20 cellular contexts compared by ENCODE assay signal in genomic region chr6:129183681-129184216, GRCh38.
DNase-seq lines count a peak whose midpoint lies in the region; ATAC-seq and TF ChIP-seq lines count a peak whose summit lies in the region.
"Had no signal": no experiment of that assay in that cellular context is flagged by ENCODE, and none has a peak within 500 bp of the region (broad histone marks: within the 10 kb centered on the region; RNA-seq: fewer than 3 reads in every experiment).

No MANE protein-coding gene starts in this region.

- H3K36me3 ChIP-seq in HCT116 (ENCODE audit: control insufficient read depth in 1 of 2, insufficient read depth in 2 of 2, low read length in 2 of 2), result no peaks in the 10 kb centered on the region
- H3K36me3 ChIP-seq in mucosa of descending colon (ENCODE audit: low read depth), result no peaks in the 10 kb centered on the region
- H3K36me3 ChIP-seq in colonic mucosa, result no peaks in the 10 kb centered on the region
- H3K36me3 ChIP-seq: MG63, SJCRH30, spleen had no signal

- peak overlapping the region; percentile 77 for H3K27ac ChIP-seq in HCT116 (ENCODE audit: low read depth, low read length)
- H3K27ac ChIP-seq in colonic mucosa, result no peak overlapping the region
- H3K27ac ChIP-seq: C4-2B, SJCRH30, spleen had no signal

- intact Hi-C loops in HCT116 (cut with micrococcal nuclease) (no loop called here), mucosa of descending colon (cut with DNase I, micrococcal nuclease) (no loop called here), head of caudate nucleus (cut with DNase I) (no loop called here), colonic mucosa (cut with DNase I) (no loop called here)

- ATAC-seq in HCT116, result peak; percentile 46
- peak; percentile 98 for ATAC-seq in mucosa of descending colon
- no peak for ATAC-seq in WTC11

- DNase-seq in HCT116 (ENCODE audit: low read depth, low spot score), result peak; percentile 56
- peak; percentile 43 for DNase-seq in MV-4-11 (lab: John Stamatoyannopoulos, UW)
- DNase-seq in cardiac fibroblast (ENCODE audit: low read depth in 2 of 2), result peak; percentile 36 to 64
- DNase-seq in mucosa of descending colon, result no peak
- DNase-seq in head of caudate nucleus, result no peak
- DNase-seq in WTC11 (ENCODE audit: low spot score), result no peak
- DNase-seq in NCI-H2227 treated with DMSO at 0.1 percent for 48 hours (lab: John Stamatoyannopoulos, UW), result no peak
- DNase-seq in colonic mucosa, result no peak
- DNase-seq: activated CD4-positive, alpha-beta T cell treated with anti-CD3 and anti-CD28 coated beads for 48 hours; activated naive CD4-positive, alpha-beta T cell treated with anti-CD3 and anti-CD28 coated beads, Interleukin-2, amount 50 U/mL, for 16 hours; activated T-cell treated with anti-CD3 and anti-CD28 coated beads for 4 hours; caudate nucleus; DND-41; heart left ventricle; kidney glomerular epithelial cell; MG63; SJCRH30; spleen had no signal

- H3K4me1 ChIP-seq in HCT116 (ENCODE audit: control insufficient read depth in 1 of 2, insufficient read depth in 2 of 2, low read length in 2 of 2) (peaks cover 44 to 63% of the 10 kb centered on the region in 2 experiments), mucosa of descending colon (ENCODE audit: low read depth) (no peaks in the 10 kb centered on the region), colonic mucosa (no peaks in the 10 kb centered on the region)
- H3K4me1 ChIP-seq: spleen had no signal

- no peaks in the 10 kb centered on the region for H3K9me2 ChIP-seq in HCT116 (ENCODE audit: insufficient read depth)

- H3K27me3 Mint-ChIP-seq in WTC11 (ENCODE audit: low read depth), result no peaks in the 10 kb centered on the region

- peak overlapping the region; percentile 94 for H2AFZ ChIP-seq in HCT116 (ENCODE audit: low read depth, low read length, poor library complexity, severe bottlenecking)

- RAD21 ChIA-PET in HCT116 (lab: Charles Lee; ENCODE audit: low non-redundant PET in 1 of 2, low total read pairs in 2 of 2, uncharacterized antibody in 2 of 2, unreplicated experiment in 2 of 2), result no interaction called here

- H3K27me3 ChIP-seq in HCT116 (ENCODE audit: insufficient read depth, low read length), result no peaks in the 10 kb centered on the region
- no peaks in the 10 kb centered on the region for H3K27me3 ChIP-seq in colonic mucosa
- H3K27me3 ChIP-seq: heart left ventricle, MG63, SJCRH30, spleen had no signal

- no peak for TF ChIP-seq CTCF in HCT116 (IDR thresholded peaks at IDR 0.05 in 2 of 3, conservative IDR thresholded peaks at IDR 0.05 in 1 of 3; ENCODE audit: borderline replicate concordance in 1 of 3, insufficient read depth in 1 of 3, low read depth in 2 of 3, low read length in 2 of 3)
- TF ChIP-seq CTCF in cardiac fibroblast (IDR thresholded peaks at IDR 0.05; ENCODE audit: low read depth, low read length), result no peak
- TF ChIP-seq CTCF in mucosa of descending colon (IDR thresholded peaks at IDR 0.05), result no peak
- no peak for TF ChIP-seq CTCF in WTC11 (IDR thresholded peaks at IDR 0.05)
- TF ChIP-seq CTCF in colonic mucosa (IDR thresholded peaks at IDR 0.05), result no peak

- H4K20me1 ChIP-seq in HCT116 (ENCODE audit: insufficient read depth), result no peaks in the 10 kb centered on the region

- H3K4me3 Mint-ChIP-seq in WTC11, result no peak overlapping the region
- H3K4me3 Mint-ChIP-seq: stimulated activated naive CD8-positive, alpha-beta T cell treated with anti-CD3 and anti-CD28 coated beads, Interleukin-15, Interleukin-2, amounts not matched to agents 100 ng/mL and 50 ng/mL, for 24 hours had no signal

- no peaks in the 10 kb centered on the region for H3K9me3 Mint-ChIP-seq in WTC11
- H3K9me3 Mint-ChIP-seq: stimulated activated naive CD8-positive, alpha-beta T cell treated with anti-CD3 and anti-CD28 coated beads, Interleukin-15, Interleukin-2, amounts not matched to agents 100 ng/mL and 50 ng/mL, for 24 hours had no signal

- CTCF ChIA-PET in HCT116 (lab: Charles Lee) (no interaction called here), WTC11 (lab: Charles Lee) (no interaction called here)

- POLR2A ChIA-PET in HCT116 (lab: Charles Lee) (no interaction called here), WTC11 (lab: Charles Lee) (no interaction called here)

- H3K36me3 Mint-ChIP-seq in WTC11, result no peaks in the 10 kb centered on the region

- H3K4me2 ChIP-seq in HCT116 (ENCODE audit: low read length), result peak overlapping the region; percentile 48

- no peak for TF ChIP-seq RAD21 in HCT116 (IDR thresholded peaks at IDR 0.05; ENCODE audit: low read depth)

- H3K79me2 ChIP-seq in HCT116 (ENCODE audit: insufficient read depth, low read length), result no peaks in the 10 kb centered on the region

- H3K9me3 ChIP-seq in HCT116 (ENCODE audit: control insufficient read depth in 1 of 2, insufficient read depth in 1 of 2, low read depth in 1 of 2, low read length in 2 of 2) (no peaks in the 10 kb centered on the region), mucosa of descending colon (no peaks in the 10 kb centered on the region), colonic mucosa (no peaks in the 10 kb centered on the region)
- H3K9me3 ChIP-seq: heart left ventricle, SJCRH30, spleen had no signal

- H3K4me1 Mint-ChIP-seq in WTC11, result peaks cover 12% of the 10 kb centered on the region

- H3K27ac Mint-ChIP-seq in WTC11, result no peak overlapping the region
- H3K27ac Mint-ChIP-seq: stimulated activated naive CD8-positive, alpha-beta T cell treated with anti-CD3 and anti-CD28 coated beads, Interleukin-15, Interleukin-2, amounts not matched to agents 100 ng/mL and 50 ng/mL, for 24 hours had no signal

- H3K4me3 ChIP-seq in HCT116 (replicated peaks in 1 of 2; ENCODE audit: low read depth in 1 of 2, low read length in 2 of 2) (peak overlapping the region in 1 of 2 experiments; percentile 19; a peak in 2 of 4 replicates), cardiac fibroblast (replicated peaks in 1 of 2; ENCODE audit: low read depth in 2 of 2, low read length in 2 of 2) (no peak overlapping the region), mucosa of descending colon (no peak overlapping the region), colonic mucosa (no peak overlapping the region)
- H3K4me3 ChIP-seq: heart left ventricle, MG63, SJCRH30, spleen had no signal

- BruUV-seq in HCT116 (replicated peaks; lab: Mats Ljungman, UMichigan), result no TSS peak

- H3K9ac ChIP-seq in HCT116 (ENCODE audit: low read length) (peak overlapping the region; percentile 8; the same call in 1 of the 2 replicates), colonic mucosa (ENCODE audit: low read depth in 2 of 2, low read length in 2 of 2) (no peak overlapping the region)

- TF ChIP-seq POLR2A in HCT116 (IDR thresholded peaks at IDR 0.05; ENCODE audit: borderline replicate concordance, extremely low read depth, insufficient read depth, insufficient read length), result no peak

TF ChIP-seq in HCT116, 20 proteins besides CTCF, POLR2A, EP300 and RAD21 (continues in another document):
- TF ChIP-seq FOSL1 (IDR thresholded peaks at IDR 0.05; ENCODE audit: low read depth) (peak; percentile 74), SRF (IDR thresholded peaks at IDR 0.05; ENCODE audit: low read depth) (0 out of 2 replicates have a peak, but pooled peaks have one; percentile 40), EZH2phosphoT487 (IDR thresholded peaks at IDR 0.05; ENCODE audit: borderline replicate concordance) (no peak), ATF3 (IDR thresholded peaks at IDR 0.05) (no peak), CEBPB (IDR thresholded peaks at IDR 0.05; ENCODE audit: low read depth) (peak; percentile 91), EZH2 (IDR thresholded peaks at IDR 0.05) (no peak)

TF ChIP-seq in WTC11, 78 proteins besides CTCF, POLR2A, EP300 and RAD21 (continues in another document):
- TF ChIP-seq PRRX2 (CRISPR knock-in tag; IDR thresholded peaks at IDR 0.05) (no peak), NFE2L1 (CRISPR knock-in tag; IDR thresholded peaks at IDR 0.05) (no peak), SMAD4 (CRISPR knock-in tag; IDR thresholded peaks at IDR 0.05) (no peak), RELA (CRISPR knock-in tag; IDR thresholded peaks at IDR 0.05; ENCODE audit: borderline replicate concordance) (no peak), E2F1 (CRISPR knock-in tag; IDR thresholded peaks at IDR 0.05) (no peak), SP1 (CRISPR knock-in tag; conservative IDR thresholded peaks at IDR 0.05) (no peak), PREB (CRISPR knock-in tag; IDR thresholded peaks at IDR 0.05; ENCODE audit: borderline replicate concordance) (no peak)

Comparison
In these comparisons a context has a peak if more than half of its experiments do, and no peak if none do; other contexts are left out.
1. DNase-seq: peak in HCT116 (single experiment), MV-4-11 (single experiment) and cardiac fibroblast (2 of 2); none in mucosa of descending colon (0 of 3), head of caudate nucleus (0 of 42), WTC11 (single experiment), NCI-H2227 treated with DMSO at 0.1 percent for 48 hours (single experiment) and colonic mucosa (single experiment).
2. Of the 4 proteins assayed by ChIP-seq in both WTC11 and HCT116: peak only in WTC11: none; only in HCT116: MAX and SP1; in both: none; in neither: 2.